Comparison of ENCODE assay signal across 15 cellular contexts in genomic region chr10:117680611-117681010, GRCh38.
DNase-seq lines count a peak whose midpoint lies in the region; ATAC-seq and TF ChIP-seq lines count a peak whose summit lies in the region.
"Had no signal": no experiment of that assay in that cellular context is flagged by ENCODE, and none has a peak within 500 bp of the region (broad histone marks: within the 10 kb centered on the region; RNA-seq: fewer than 3 reads in every experiment).

No MANE protein-coding gene starts in this region.

- no peak overlapping the region for H3K9ac ChIP-seq in neuronal stem cell (ENCODE audit: low read depth, low read length, poor library complexity)

- H3K18ac ChIP-seq in neuronal stem cell (ENCODE audit: low read length), result peak overlapping the region; percentile 32

- no peak overlapping the region for H3K23ac ChIP-seq in neuronal stem cell (ENCODE audit: low read depth, low read length, poor library complexity)

- H3K9me3 ChIP-seq in neuronal stem cell (replicated peaks in 1 of 2; ENCODE audit: control insufficient read depth in 2 of 2, insufficient read depth in 1 of 2, low read depth in 1 of 2, low read length in 2 of 2), result no peaks in the 10 kb centered on the region
- H3K9me3 ChIP-seq: Caco-2 had no signal

- no peak overlapping the region for H3K4me2 ChIP-seq in neuronal stem cell (ENCODE audit: insufficient read depth, low read length, poor library complexity, severe bottlenecking)
- H3K4me2 ChIP-seq: GM23338 had no signal

- H3K27ac ChIP-seq in coronary artery, result no peak overlapping the region
- H3K27ac ChIP-seq in neuronal stem cell (replicated peaks; ENCODE audit: low read length), result no peak overlapping the region
- H3K27ac ChIP-seq: C4-2B, HL-60 had no signal

- H2BK12ac ChIP-seq in neuronal stem cell (ENCODE audit: low read length), result no peak overlapping the region

- peaks cover 0 to 5% of the 10 kb centered on the region in 2 donors for H3K4me1 ChIP-seq in neuronal stem cell (ENCODE audit: control insufficient read depth in 2 of 2, insufficient read depth in 1 of 2, low read depth in 1 of 2, low read length in 2 of 2)
- H3K4me1 ChIP-seq: Caco-2 had no signal

- TF ChIP-seq CTCF in coronary artery (IDR thresholded peaks at IDR 0.05), result no peak
- TF ChIP-seq CTCF in omental fat pad (IDR thresholded peaks at IDR 0.05), result no peak

- no peak overlapping the region for H4K91ac ChIP-seq in neuronal stem cell (ENCODE audit: low read depth, low read length, poor library complexity)

- no peaks in the 10 kb centered on the region for H3K36me3 ChIP-seq in neuronal stem cell (replicated peaks in 1 of 2; ENCODE audit: control insufficient read depth in 2 of 2, insufficient read depth in 2 of 2, low read length in 2 of 2)

- no peak overlapping the region for H2AFZ ChIP-seq in neuronal stem cell (ENCODE audit: low read length)
- H2AFZ ChIP-seq: GM23338 had no signal

- H3K27me3 ChIP-seq in neuronal stem cell (ENCODE audit: control insufficient read depth in 3 of 3, insufficient read depth in 3 of 3, low read depth in 1 of 3, low read length in 3 of 3), result peaks cover 0 to 9% (median 2%) of the 10 kb centered on the region in 3 experiments

- DNase-seq in Caki2 (ENCODE audit: low read depth) (peak; percentile 60), coronary artery (ENCODE audit: low spot score) (peak; percentile 7), kidney tubule cell (ENCODE audit: low spot score) (peak; percentile 91), neuronal stem cell (ENCODE audit: low spot score) (no peak), D341Med (ENCODE audit: low spot score) (no peak), omental fat pad (ENCODE audit: low spot score) (no peak), mucosa of gallbladder (ENCODE audit: low spot score) (no peak)
- DNase-seq: AML-193; Caco-2; CD4-positive, alpha-beta T cell; HCEC 1CT had no signal

- H3K4ac ChIP-seq in neuronal stem cell (ENCODE audit: low read length), result no peak overlapping the region

- no peaks in the 10 kb centered on the region for H3K79me1 ChIP-seq in neuronal stem cell (ENCODE audit: low read depth, low read length)

- ATAC-seq in GM18511 (IDR thresholded peaks at IDR 0.05; ENCODE audit: unreplicated experiment), result no peak
- no peak for ATAC-seq in omental fat pad (ENCODE audit: low FRiP score)
- ATAC-seq: GM23338 had no signal

- no CpG with 5 or more reads among the region's 2 CpGs for WGBS in neuronal stem cell (ENCODE audit: extremely low coverage in 2 of 2, insufficient read length in 2 of 2, insufficient replicate concordance in 1 of 2), 2 donors

- in situ Hi-C loops in Caki2 (cut with HindIII; ENCODE audit: low pct_unique_long_range_greater_than_20kb, low sequenced_read_pairs), result no loop called here

- no peak overlapping the region for H3K14ac ChIP-seq in neuronal stem cell (ENCODE audit: low read length)

- H2AK5ac ChIP-seq in neuronal stem cell (ENCODE audit: low read depth, low read length), result no peak overlapping the region

- H2BK5ac ChIP-seq in neuronal stem cell (ENCODE audit: low read length), result no peak overlapping the region

- no peak overlapping the region for H2BK120ac ChIP-seq in neuronal stem cell (ENCODE audit: low read depth, low read length)

- H2BK15ac ChIP-seq in neuronal stem cell (ENCODE audit: low read length), result no peak overlapping the region

- H3K4me3 ChIP-seq in coronary artery (no peak overlapping the region), neuronal stem cell (ENCODE audit: low read length in 2 of 2) (no peak overlapping the region)
- H3K4me3 ChIP-seq: GM23338 had no signal

- H4K8ac ChIP-seq in neuronal stem cell (ENCODE audit: low read depth, low read length), result no peak overlapping the region

Comparison
In these comparisons a context has a peak if more than half of its experiments do, and no peak if none do; other contexts are left out.
1. DNase-seq: peak in Caki2 (single experiment), coronary artery (single experiment) and kidney tubule cell (single experiment); none in neuronal stem cell (single experiment), D341Med (single experiment), omental fat pad (single experiment) and mucosa of gallbladder (single experiment).